1 cellular context compared by ENCODE assay signal in genomic region chr20:34515484-34516037, GRCh38.
TF ChIP-seq lines count a peak whose summit lies in the region.

No MANE protein-coding gene starts in this region.

TF ChIP-seq in endothelial cell of umbilical vein, 7 proteins besides CTCF, POLR2A, EP300 and RAD21:
- TF ChIP-seq POLR2AphosphoS5 (IDR thresholded peaks at IDR 0.05; ENCODE audit: insufficient read depth, low read depth, low read length) = no peak
- TF ChIP-seq EZH2 (IDR thresholded peaks at IDR 0.05; ENCODE audit: borderline replicate concordance, low read depth, low read length, severe bottlenecking) = no peak
- no peak for TF ChIP-seq MYC (IDR thresholded peaks at IDR 0.05; ENCODE audit: low read depth, low read length)
